1 cellular context compared by ENCODE assay signal in the genomic region with DNA sequence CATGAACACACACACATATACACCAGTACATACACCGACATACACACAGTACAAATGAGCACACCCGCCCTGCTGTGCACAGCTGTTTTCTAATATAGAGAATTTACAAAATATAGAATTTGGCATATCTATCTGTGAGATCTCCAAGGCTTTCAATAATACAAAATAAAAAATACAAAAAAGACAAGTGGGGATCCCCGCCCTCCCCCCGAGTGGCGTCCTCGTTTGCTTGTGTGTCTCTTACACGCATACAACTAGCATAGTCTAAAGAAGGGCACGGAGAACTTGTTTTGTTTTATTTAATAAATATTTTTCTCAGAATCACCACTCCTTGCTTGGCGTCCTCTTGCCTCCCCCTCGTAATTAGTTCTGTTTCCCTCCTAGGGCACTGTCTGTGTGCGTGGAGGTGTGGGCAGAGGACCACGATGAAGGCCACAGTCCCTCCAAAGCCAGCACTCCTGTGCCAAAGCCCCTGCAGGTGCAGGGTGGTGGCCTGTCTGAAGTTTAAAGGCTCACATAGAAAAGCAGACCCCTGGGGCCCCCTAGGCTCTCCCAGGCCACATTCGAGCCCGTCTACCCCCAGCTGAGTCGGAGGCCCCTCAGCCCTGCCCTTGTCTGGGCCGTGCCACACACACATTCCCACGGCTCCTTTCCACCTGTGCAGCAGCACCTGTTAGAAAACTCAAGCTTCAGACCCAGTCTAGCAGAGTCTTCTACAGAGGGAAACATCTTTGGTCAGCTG.
TF ChIP-seq lines count a peak whose summit lies in the region.

No MANE protein-coding gene starts in this region.

TF ChIP-seq in WTC11, 78 proteins besides CTCF, POLR2A, EP300 and RAD21 (continued from another document):
- TF ChIP-seq, protein P1, sequence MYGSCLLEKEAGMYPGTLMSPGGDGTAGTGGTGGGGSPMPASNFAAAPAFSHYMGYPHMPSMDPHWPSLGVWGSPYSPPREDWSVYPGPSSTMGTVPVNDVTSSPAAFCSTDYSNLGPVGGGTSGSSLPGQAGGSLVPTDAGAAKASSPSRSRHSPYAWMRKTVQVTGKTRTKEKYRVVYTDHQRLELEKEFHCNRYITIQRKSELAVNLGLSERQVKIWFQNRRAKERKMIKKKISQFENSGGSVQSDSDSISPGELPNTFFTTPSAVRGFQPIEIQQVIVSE (CRISPR knock-in tag; IDR thresholded peaks at IDR 0.05; ENCODE audit: borderline replicate concordance): no peak
- TF ChIP-seq, protein P2, sequence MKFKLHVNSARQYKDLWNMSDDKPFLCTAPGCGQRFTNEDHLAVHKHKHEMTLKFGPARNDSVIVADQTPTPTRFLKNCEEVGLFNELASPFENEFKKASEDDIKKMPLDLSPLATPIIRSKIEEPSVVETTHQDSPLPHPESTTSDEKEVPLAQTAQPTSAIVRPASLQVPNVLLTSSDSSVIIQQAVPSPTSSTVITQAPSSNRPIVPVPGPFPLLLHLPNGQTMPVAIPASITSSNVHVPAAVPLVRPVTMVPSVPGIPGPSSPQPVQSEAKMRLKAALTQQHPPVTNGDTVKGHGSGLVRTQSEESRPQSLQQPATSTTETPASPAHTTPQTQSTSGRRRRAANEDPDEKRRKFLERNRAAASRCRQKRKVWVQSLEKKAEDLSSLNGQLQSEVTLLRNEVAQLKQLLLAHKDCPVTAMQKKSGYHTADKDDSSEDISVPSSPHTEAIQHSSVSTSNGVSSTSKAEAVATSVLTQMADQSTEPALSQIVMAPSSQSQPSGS (CRISPR knock-in tag; IDR thresholded peaks at IDR 0.05; ENCODE audit: borderline replicate concordance, low read depth): no peak
TF ChIP-seq in WTC11: peak in this region for 0.
